10 cellular contexts compared by ENCODE assay signal in the genomic region with DNA sequence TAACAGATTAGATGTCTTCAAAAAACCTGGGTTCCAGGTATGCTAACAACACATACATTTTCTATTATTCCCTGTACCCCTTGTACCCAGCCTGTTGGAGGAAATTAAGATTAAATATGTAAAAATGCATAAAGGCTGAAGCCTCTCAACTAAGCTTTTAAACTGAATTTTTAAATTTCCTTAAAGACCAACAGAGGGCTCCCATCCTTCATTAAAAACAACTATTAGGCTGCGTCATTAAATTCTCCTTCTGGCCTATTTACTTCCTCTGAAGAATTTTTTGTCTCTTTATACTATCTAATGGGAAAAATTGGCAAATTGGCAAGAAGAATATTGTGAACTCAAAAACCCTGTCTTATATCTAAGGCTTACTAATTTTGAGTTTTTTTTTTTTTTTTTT. TPM values are rescaled to one million over a fixed set of nuclear protein-coding genes. Genes with fewer than 3 reads are reported as not detected.
DNase-seq lines count a peak whose midpoint lies in the region; TF ChIP-seq lines count a peak whose summit lies in the region.
"Had no signal": no experiment of that assay in that cellular context is flagged by ENCODE, and none has a peak within 500 bp of the region (broad histone marks: within the 10 kb centered on the region; RNA-seq: fewer than 3 reads in every experiment).

No MANE protein-coding gene starts in this region.

- H3K9ac ChIP-seq in fibroblast of lung (ENCODE audit: insufficient read depth, low read length) (no peak overlapping the region), smooth muscle cell (ENCODE audit: low read depth) (no peak overlapping the region)

- H3K36me3 ChIP-seq in fibroblast of lung (ENCODE audit: control insufficient read depth, insufficient read depth, low read length) (peaks cover 6% of the 10 kb centered on the region), smooth muscle cell (ENCODE audit: low read depth) (peaks cover 17% of the 10 kb centered on the region)

- no peaks in the 10 kb centered on the region for H3K79me2 ChIP-seq in fibroblast of lung (ENCODE audit: control insufficient read depth, insufficient read depth, low read length)
- H3K79me2 ChIP-seq in smooth muscle cell (ENCODE audit: low read depth), result no peaks in the 10 kb centered on the region

- no peaks in the 10 kb centered on the region for H3F3A ChIP-seq in smooth muscle cell (ENCODE audit: low read depth)

- CTCF ChIA-PET in RWPE1 (lab: Yijun Ruan, JAX), result interaction anchor here (0.6 to 1.0 kb wide), 2 partner anchors 82 to 696 kb away, joined by 3 to 4 read pairs; no protein-coding TSS in a partner anchor

- H4K20me1 ChIP-seq in fibroblast of lung (ENCODE audit: control insufficient read depth, extremely low read depth, insufficient read depth, low read length) (no peaks in the 10 kb centered on the region), smooth muscle cell (ENCODE audit: low read depth) (no peaks in the 10 kb centered on the region)

- H3K4me3 ChIP-seq in fibroblast of lung (replicated peaks in 1 of 4; ENCODE audit: control extremely low read depth in 1 of 4, insufficient read depth in 1 of 4, low read depth in 3 of 4, low read length in 4 of 4), result no peak overlapping the region
- no peak overlapping the region for H3K4me3 ChIP-seq in smooth muscle cell

- 85% methylated on average over 1 of the region's 1 CpG for WGBS in smooth muscle cell (ENCODE audit: low lambda C conversion rate)

- H2AFZ ChIP-seq in fibroblast of lung (ENCODE audit: low read length) (no peak overlapping the region), smooth muscle cell (ENCODE audit: low read depth) (no peak overlapping the region)

- DNase-seq in NCI-H2171 treated with DMSO at 0.1 percent for 48 hours (lab: John Stamatoyannopoulos, UW) (peak; percentile 2), NCI-H2171 (lab: John Stamatoyannopoulos, UW) (no peak), RWPE1 (ENCODE audit: low spot score) (no peak), fibroblast of lung (ENCODE audit: low read depth in 2 of 2) (peak; percentile 5 to 55), smooth muscle cell (lab: John Stamatoyannopoulos, UW; ENCODE audit: unreplicated experiment) (no peak), NCI-H524 (lab: John Stamatoyannopoulos, UW) (no peak), NCI-H748 treated with DMSO at 0.1 percent for 48 hours (lab: John Stamatoyannopoulos, UW) (no peak)
- no peak for DNase-seq in activated naive CD4-positive, alpha-beta T cell treated with Interleukin-2 at 50 U/mL for 16 hours
- DNase-seq: C1 segment of cervical spinal cord; effector memory CD4-positive, alpha-beta T cell had no signal

- TF ChIP-seq CTCF in RWPE1 (conservative IDR thresholded peaks at IDR 0.05; ENCODE audit: low read depth) (0 out of 2 replicates have a peak, but pooled peaks have one; percentile 5), fibroblast of lung (conservative IDR thresholded peaks at IDR 0.05 in 1 of 2, IDR thresholded peaks at IDR 0.05 in 1 of 2; ENCODE audit: low read depth in 1 of 2, low read length in 2 of 2) (peak in 1 of 2 donors; percentile 22), smooth muscle cell (IDR thresholded peaks at IDR 0.05; ENCODE audit: borderline replicate concordance, insufficient read depth, poor library complexity, severe bottlenecking) (peak; percentile 29)

- H3K27ac ChIP-seq in RWPE1 (no peak overlapping the region), fibroblast of lung (ENCODE audit: insufficient read depth, low read length) (no peak overlapping the region), smooth muscle cell (ENCODE audit: low read depth) (no peak overlapping the region)

- POLR2A ChIA-PET in RWPE1 (lab: Yijun Ruan, JAX; ENCODE audit: low non-redundant PET), result no interaction called here

- no peaks in the 10 kb centered on the region for H3K9me3 ChIP-seq in fibroblast of lung (ENCODE audit: control insufficient read depth, insufficient read depth, low read depth, low read length)
- H3K9me3 ChIP-seq in smooth muscle cell (replicated peaks; ENCODE audit: low read depth), result no peaks in the 10 kb centered on the region

- H3K27me3 ChIP-seq in fibroblast of lung (ENCODE audit: control insufficient read depth, insufficient read depth, low read length) (no peaks in the 10 kb centered on the region), smooth muscle cell (ENCODE audit: low read depth) (no peaks in the 10 kb centered on the region)

- no peaks in the 10 kb centered on the region for H3K4me1 ChIP-seq in fibroblast of lung (ENCODE audit: control insufficient read depth, extremely low read depth, insufficient read depth, low read length)
- no peaks in the 10 kb centered on the region for H3K4me1 ChIP-seq in smooth muscle cell (ENCODE audit: low read depth)

- H3K4me2 ChIP-seq in fibroblast of lung (ENCODE audit: extremely low read depth, insufficient read depth, low read length) (no peak overlapping the region), smooth muscle cell (no peak overlapping the region)

RNA-seq across cellular contexts. Expression of gene SENP1, which starts 21.8 kb away (rescaled TPM):
- total RNA-seq in fibroblast of lung (12.8 and 14.7 TPM in 2 replicates), smooth muscle cell (25.8 and 36.6 TPM in 2 replicates)
- polyA plus RNA-seq in fibroblast of lung (17.9 and 19.1 TPM in 2 replicates), smooth muscle cell (6.7 and 7.6 TPM in 2 replicates)
- 7.9 and 9.5 TPM in 2 replicates for polyA plus RNA-seq in fibroblast of lung (2012)
- polyA minus RNA-seq in fibroblast of lung (ENCODE audit: low replicate concordance), result 11.4 and 15.2 TPM in 2 replicates

RNA-seq across cellular contexts. Expression of gene PFKM, which starts 35.1 kb away (rescaled TPM):
- 87.1 and 98.9 TPM in 2 replicates for total RNA-seq in fibroblast of lung
- 87.6 and 88.4 TPM in 2 replicates for polyA plus RNA-seq in fibroblast of lung
- 64.1 and 66.1 TPM in 2 replicates for polyA plus RNA-seq in fibroblast of lung (2012)
- 106 and 147 TPM in 2 replicates for polyA minus RNA-seq in fibroblast of lung (ENCODE audit: low replicate concordance)
- total RNA-seq in smooth muscle cell, result 26.6 and 35.7 TPM in 2 replicates
- 37.1 and 38.3 TPM in 2 replicates for polyA plus RNA-seq in smooth muscle cell

Comparison
In these comparisons a context has a peak if more than half of its experiments do, and no peak if none do; other contexts are left out.
1. DNase-seq: peak in NCI-H2171 treated with DMSO at 0.1 percent for 48 hours (single experiment) and fibroblast of lung (2 of 2); none in NCI-H2171 (single experiment), RWPE1 (single experiment), smooth muscle cell (single experiment), NCI-H524 (0 of 2), NCI-H748 treated with DMSO at 0.1 percent for 48 hours (single experiment) and activated naive CD4-positive, alpha-beta T cell treated with Interleukin-2 at 50 U/mL for 16 hours (single experiment).